In genomic region chr3:11592460-11593298, GRCh38 we compare ENCODE assay signal across 9 cellular contexts. TPM values are rescaled to one million over a fixed set of nuclear protein-coding genes. Genes with fewer than 3 reads are reported as not detected.
A peak's percentile ranks its signal among the peaks of the same experiment; 100 is the strongest.
DNase-seq lines count a peak whose midpoint lies in the region; ATAC-seq and TF ChIP-seq lines count a peak whose summit lies in the region.
"Had no signal": no experiment of that assay in that cellular context is flagged by ENCODE, and none has a peak within 500 bp of the region (broad histone marks: within the 10 kb centered on the region; RNA-seq: fewer than 3 reads in every experiment).

No MANE protein-coding gene starts in this region.

- H3K36me3 ChIP-seq in A673 (ENCODE audit: insufficient read depth, low read length, poor library complexity, severe bottlenecking) (peaks cover 3% of the 10 kb centered on the region), SJSA1 (peaks cover 18% of the 10 kb centered on the region)

- POLR2A ChIA-PET in A673 (lab: Charles Lee; ENCODE audit: low non-redundant PET), result no interaction called here
- POLR2A ChIA-PET in activated CD4-positive, alpha-beta memory T cell treated with anti-CD3 and anti-CD28 coated beads for 36 hours (lab: Charles Lee), result no interaction called here

- H3K9me3 ChIP-seq in A673 (ENCODE audit: low read depth, low read length, poor library complexity, severe bottlenecking) (no peaks in the 10 kb centered on the region), SJSA1 (replicated peaks) (no peaks in the 10 kb centered on the region)

- CTCF ChIA-PET in A673 (lab: Charles Lee), result no interaction called here
- CTCF ChIA-PET in activated CD4-positive, alpha-beta memory T cell treated with anti-CD3 and anti-CD28 coated beads for 36 hours (lab: Charles Lee), result no interaction called here

- no peaks in the 10 kb centered on the region for H3K27me3 Mint-ChIP-seq in activated CD4-positive, alpha-beta memory T cell treated with anti-CD3 and anti-CD28 coated beads for 36 hours

- ATAC-seq in omental fat pad (ENCODE audit: low FRiP score), result peak; percentile 9
- no peak for ATAC-seq in GM21619 (IDR thresholded peaks at IDR 0.05; ENCODE audit: unreplicated experiment)
- ATAC-seq in GM18868 (IDR thresholded peaks at IDR 0.05; ENCODE audit: unreplicated experiment), result no peak

- DNase-seq in A673 (ENCODE audit: low spot score) (peak; percentile 30), SJSA1 (ENCODE audit: low read depth in 1 of 2, low spot score in 2 of 2) (no peak), globus pallidus (ENCODE audit: low spot score) (peak; percentile 72), omental fat pad (ENCODE audit: low spot score) (no peak), foreskin melanocyte (no peak)
- no peak for DNase-seq in activated CD4-positive, alpha-beta memory T cell treated with anti-CD3 and anti-CD28 coated beads for 36 hours
- DNase-seq: NCI-H1092 treated with DMSO at 0.1 percent for 48 hours had no signal

- no peak overlapping the region for H3K27ac Mint-ChIP-seq in activated CD4-positive, alpha-beta memory T cell treated with anti-CD3 and anti-CD28 coated beads for 36 hours

- peaks cover 13% of the 10 kb centered on the region for H3K4me1 Mint-ChIP-seq in activated CD4-positive, alpha-beta memory T cell treated with anti-CD3 and anti-CD28 coated beads for 36 hours (ENCODE audit: low read depth)

- no peak overlapping the region for H3K4me3 Mint-ChIP-seq in activated CD4-positive, alpha-beta memory T cell treated with anti-CD3 and anti-CD28 coated beads for 36 hours

- H3K36me3 Mint-ChIP-seq in activated CD4-positive, alpha-beta memory T cell treated with anti-CD3 and anti-CD28 coated beads for 36 hours, result peaks cover 11% of the 10 kb centered on the region

- H3K9me3 Mint-ChIP-seq in activated CD4-positive, alpha-beta memory T cell treated with anti-CD3 and anti-CD28 coated beads for 36 hours, result no peaks in the 10 kb centered on the region

- no TSS peak for BruUV-seq in A673 (replicated peaks; lab: Mats Ljungman, UMichigan)

- peaks cover 37% of the 10 kb centered on the region for H3K4me1 ChIP-seq in A673 (ENCODE audit: insufficient read depth, low read length, poor library complexity, severe bottlenecking)
- peaks cover 38% of the 10 kb centered on the region for H3K4me1 ChIP-seq in SJSA1 (replicated peaks)

- H3K4me3 ChIP-seq in A673 (ENCODE audit: low read depth, low read length, poor library complexity, severe bottlenecking), result no peak overlapping the region
- H3K4me3 ChIP-seq in SJSA1, result no peak overlapping the region

- H3K27ac ChIP-seq in A673 (ENCODE audit: low read depth, low read length, poor library complexity, severe bottlenecking), result peak overlapping the region; percentile 79
- peak overlapping the region; percentile 57 for H3K27ac ChIP-seq in SJSA1

- no peak for TF ChIP-seq CTCF in A673 (conservative IDR thresholded peaks at IDR 0.05; ENCODE audit: low read depth, low read length)
- TF ChIP-seq CTCF in omental fat pad (IDR thresholded peaks at IDR 0.05), result no peak

- H3K27me3 ChIP-seq in A673 (replicated peaks; ENCODE audit: insufficient read depth, low read depth, low read length, poor library complexity) (no peaks in the 10 kb centered on the region), SJSA1 (replicated peaks) (no peaks in the 10 kb centered on the region)

- intact Hi-C loops in A673 (cut with micrococcal nuclease; ENCODE audit: unreplicated experiment), result no loop called here
- intact Hi-C loops in activated CD4-positive, alpha-beta memory T cell treated with anti-CD3 and anti-CD28 coated beads for 36 hours (cut with micrococcal nuclease), result no loop called here

RNA-seq across cellular contexts. Expression of gene VGLL4, which starts 51.0 kb away (rescaled TPM):
- total RNA-seq in A673 (2021) (41.2 and 41.4 TPM in 2 replicates), omental fat pad (10 to 100 TPM; 41.3 to 54.7 (median 49.5) TPM)
- total RNA-seq in SJSA1 (2014; rRNA removed; shearing (Covaris generic)), result 14.7 and 26.9 TPM in 2 replicates
- total RNA-seq in activated CD4-positive, alpha-beta memory T cell treated with anti-CD3 and anti-CD28 coated beads for 36 hours, result 10 to 100 TPM; 18.2 to 18.7 TPM

Comparison
In these comparisons a context has a peak if more than half of its experiments do, and no peak if none do; other contexts are left out.
1. DNase-seq: peak in A673 (single experiment) and globus pallidus (single experiment); none in SJSA1 (0 of 2), omental fat pad (single experiment), foreskin melanocyte (single experiment) and activated CD4-positive, alpha-beta memory T cell treated with anti-CD3 and anti-CD28 coated beads for 36 hours (single experiment).